In the genomic region with DNA sequence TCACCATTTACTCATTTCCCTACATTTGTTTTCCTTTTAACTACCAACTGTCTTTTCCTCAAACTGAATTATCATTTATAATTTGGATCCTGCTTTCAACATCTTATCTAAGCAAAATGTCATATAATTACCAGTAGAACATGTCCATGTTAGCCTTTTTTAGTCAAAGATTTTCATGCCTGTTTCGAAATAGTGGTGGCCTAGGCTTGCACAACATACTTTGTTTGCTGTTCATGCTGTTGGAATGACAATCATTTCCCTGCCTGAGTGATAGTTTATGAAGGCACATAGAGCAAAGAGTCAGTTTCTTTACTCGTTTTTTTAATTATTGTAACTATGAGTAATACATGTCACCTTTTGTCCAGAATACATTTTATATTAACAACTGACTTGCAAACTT, we compare ENCODE assay signal across 13 cellular contexts.
DNase-seq lines count a peak whose midpoint lies in the region; ATAC-seq and TF ChIP-seq lines count a peak whose summit lies in the region.
"Had no signal": no experiment of that assay in that cellular context is flagged by ENCODE, and none has a peak within 500 bp of the region (broad histone marks: within the 10 kb centered on the region; RNA-seq: fewer than 3 reads in every experiment).

No MANE protein-coding gene starts in this region.

- DNase-seq in ELR (ENCODE audit: low read depth): peak; percentile 61
- peak; percentile 18 to 66 for DNase-seq in PC-9
- peak; percentile 92 for DNase-seq in fibroblast of pulmonary artery (ENCODE audit: low read depth)
- peak; percentile 85 to 98 for DNase-seq in trophoblast cell
- DNase-seq in midbrain (lab: John Stamatoyannopoulos, UW): no peak
- no peak for DNase-seq in neuronal stem cell (ENCODE audit: low spot score)
- DNase-seq in BE2C: no peak
- DNase-seq: activated CD4-positive, alpha-beta T cell treated with anti-CD3 and anti-CD28 coated beads for 1 hour; effector memory CD4-positive, alpha-beta T cell; KBM-7; SHP77 treated with DMSO at 0.1 percent for 48 hours; stomach had no signal

- CTCF ChIA-PET in PC-9 (lab: Charles Lee): no interaction called here

- H3K79me2 ChIP-seq in PC-9 (ENCODE audit: low read depth) (no peaks in the 10 kb centered on the region), trophoblast cell (ENCODE audit: control insufficient read depth, insufficient read depth, low read length, poor library complexity) (no peaks in the 10 kb centered on the region)

- no peaks in the 10 kb centered on the region for H4K20me1 ChIP-seq in PC-9 (ENCODE audit: insufficient read depth)

- H3K9me3 ChIP-seq in PC-9 (ENCODE audit: insufficient read depth, low read depth) (no peaks in the 10 kb centered on the region), trophoblast cell (ENCODE audit: insufficient read depth, low read depth, low read length) (no peaks in the 10 kb centered on the region), neuronal stem cell (replicated peaks in 1 of 2; ENCODE audit: control insufficient read depth in 2 of 2, insufficient read depth in 1 of 2, low read depth in 1 of 2, low read length in 2 of 2) (no peaks in the 10 kb centered on the region), BE2C (no peaks in the 10 kb centered on the region)
- H3K9me3 ChIP-seq: stomach had no signal

- POLR2A ChIA-PET in PC-9 (lab: Charles Lee; ENCODE audit: unreplicated experiment): no interaction called here

- no peak overlapping the region for H3K9ac ChIP-seq in trophoblast cell (ENCODE audit: low read length)
- no peak overlapping the region for H3K9ac ChIP-seq in neuronal stem cell (ENCODE audit: low read depth, low read length, poor library complexity)

- H2BK12ac ChIP-seq in trophoblast cell (ENCODE audit: low read length) (no peak overlapping the region), neuronal stem cell (ENCODE audit: low read length) (no peak overlapping the region)

- H3K4me1 ChIP-seq in PC-9 (replicated peaks; ENCODE audit: insufficient read depth): peaks cover 15% of the 10 kb centered on the region; the same call in 1 of the 2 replicates
- H3K4me1 ChIP-seq in trophoblast cell (ENCODE audit: control insufficient read depth in 1 of 2, insufficient read depth in 2 of 2, low read length in 2 of 2): no peaks in the 10 kb centered on the region
- H3K4me1 ChIP-seq in neuronal stem cell (ENCODE audit: control insufficient read depth in 2 of 2, insufficient read depth in 1 of 2, low read depth in 1 of 2, low read length in 2 of 2): no peaks in the 10 kb centered on the region
- H3K4me1 ChIP-seq in BE2C: no peaks in the 10 kb centered on the region
- H3K4me1 ChIP-seq: stomach had no signal

- H4K91ac ChIP-seq in trophoblast cell (ENCODE audit: low read depth, low read length): no peak overlapping the region
- H4K91ac ChIP-seq in neuronal stem cell (ENCODE audit: low read depth, low read length, poor library complexity): no peak overlapping the region

- H3K18ac ChIP-seq in trophoblast cell (ENCODE audit: low read length) (no peak overlapping the region), neuronal stem cell (ENCODE audit: low read length) (no peak overlapping the region)

- no peak overlapping the region for H2BK15ac ChIP-seq in neuronal stem cell (ENCODE audit: low read length)

- H3K4me3 ChIP-seq in PC-9: no peak overlapping the region
- no peak overlapping the region for H3K4me3 ChIP-seq in fibroblast of pulmonary artery (replicated peaks; ENCODE audit: low read depth, low read length)
- no peak overlapping the region for H3K4me3 ChIP-seq in trophoblast cell (ENCODE audit: low read depth, low read length)
- H3K4me3 ChIP-seq in neuronal stem cell (ENCODE audit: low read length in 2 of 2): no peak overlapping the region
- no peak overlapping the region for H3K4me3 ChIP-seq in BE2C (ENCODE audit: low read depth, low read length)
- H3K4me3 ChIP-seq: stomach had no signal

- no peak overlapping the region for H4K8ac ChIP-seq in trophoblast cell (ENCODE audit: low read depth, low read length)
- H4K8ac ChIP-seq in neuronal stem cell (ENCODE audit: low read depth, low read length): no peak overlapping the region

- H3K36me3 ChIP-seq in PC-9 (ENCODE audit: low read depth): no peaks in the 10 kb centered on the region
- no peaks in the 10 kb centered on the region for H3K36me3 ChIP-seq in trophoblast cell (ENCODE audit: control insufficient read depth in 1 of 2, insufficient read depth in 2 of 2, low read length in 2 of 2)
- H3K36me3 ChIP-seq in neuronal stem cell (replicated peaks in 1 of 2; ENCODE audit: control insufficient read depth in 2 of 2, insufficient read depth in 2 of 2, low read length in 2 of 2): no peaks in the 10 kb centered on the region
- H3K36me3 ChIP-seq in BE2C: no peaks in the 10 kb centered on the region
- H3K36me3 ChIP-seq: stomach had no signal

- H2AFZ ChIP-seq in PC-9 (no peak overlapping the region), trophoblast cell (ENCODE audit: insufficient read depth, low read length, poor library complexity) (no peak overlapping the region), neuronal stem cell (ENCODE audit: low read length) (no peak overlapping the region)

- no peak overlapping the region for H2BK5ac ChIP-seq in trophoblast cell (ENCODE audit: low read depth, low read length, poor library complexity)
- H2BK5ac ChIP-seq in neuronal stem cell (ENCODE audit: low read length): no peak overlapping the region

- H4K12ac ChIP-seq in trophoblast cell (ENCODE audit: low read depth, low read length): no peak overlapping the region

- H3K79me1 ChIP-seq in trophoblast cell (ENCODE audit: low read length) (no peaks in the 10 kb centered on the region), neuronal stem cell (ENCODE audit: low read depth, low read length) (no peaks in the 10 kb centered on the region)

- no peak overlapping the region for H3K23ac ChIP-seq in trophoblast cell (ENCODE audit: low read length)
- no peak overlapping the region for H3K23ac ChIP-seq in neuronal stem cell (ENCODE audit: low read depth, low read length, poor library complexity)

- no peak for ATAC-seq in HG02642 (IDR thresholded peaks at IDR 0.05; ENCODE audit: poor library complexity, unreplicated experiment)

- no peak overlapping the region for H2BK120ac ChIP-seq in trophoblast cell (ENCODE audit: insufficient read depth, low read length, poor library complexity)
- no peak overlapping the region for H2BK120ac ChIP-seq in neuronal stem cell (ENCODE audit: low read depth, low read length)

- no TSS peak for BruUV-seq in PC-9 (replicated peaks; lab: Mats Ljungman, UMichigan)

- H3K27me3 ChIP-seq in PC-9 (ENCODE audit: insufficient read depth, low read depth) (no peaks in the 10 kb centered on the region), trophoblast cell (ENCODE audit: insufficient read depth, low read length) (no peaks in the 10 kb centered on the region), neuronal stem cell (ENCODE audit: control insufficient read depth in 3 of 3, insufficient read depth in 3 of 3, low read depth in 1 of 3, low read length in 3 of 3) (no peaks in the 10 kb centered on the region), BE2C (no peaks in the 10 kb centered on the region)
- H3K27me3 ChIP-seq: stomach had no signal

- H2AK5ac ChIP-seq in trophoblast cell (ENCODE audit: low read length) (no peak overlapping the region), neuronal stem cell (ENCODE audit: low read depth, low read length) (no peak overlapping the region)

- H3K4ac ChIP-seq in trophoblast cell (ENCODE audit: low read depth, low read length) (no peak overlapping the region), neuronal stem cell (ENCODE audit: low read length) (no peak overlapping the region)

- 0 out of 2 replicates have a peak, but pooled peaks cover 4% of the 10 kb centered on the region for H3F3A ChIP-seq in PC-9 (ENCODE audit: insufficient read depth, low read depth)

- intact Hi-C loops in PC-9 (cut with micrococcal nuclease; ENCODE audit: unreplicated experiment): no loop called here

- no peak for TF ChIP-seq CTCF in PC-9 (conservative IDR thresholded peaks at IDR 0.05)
- TF ChIP-seq CTCF in fibroblast of pulmonary artery (IDR thresholded peaks at IDR 0.05; ENCODE audit: low read length, missing control alignments): no peak
- no peak for TF ChIP-seq CTCF in BE2C (IDR thresholded peaks at IDR 0.05; ENCODE audit: low read depth, low read length)

- WGBS in trophoblast cell (ENCODE audit: extremely low coverage, insufficient coverage, insufficient read length): no CpG with 5 or more reads among the region's 2 CpGs
- no CpG with 5 or more reads among the region's 2 CpGs for WGBS in neuronal stem cell (ENCODE audit: extremely low coverage in 2 of 2, insufficient read length in 2 of 2, insufficient replicate concordance in 1 of 2), 2 donors

- H3K9me2 ChIP-seq in PC-9 (ENCODE audit: insufficient read depth): no peaks in the 10 kb centered on the region

- H3K4me2 ChIP-seq in PC-9 (0 out of 2 replicates have a peak overlapping the region, but pooled peaks have one; percentile 12), trophoblast cell (ENCODE audit: low read length) (no peak overlapping the region), neuronal stem cell (ENCODE audit: insufficient read depth, low read length, poor library complexity, severe bottlenecking) (no peak overlapping the region)

- H3K14ac ChIP-seq in trophoblast cell (ENCODE audit: low read length): no peak overlapping the region
- no peak overlapping the region for H3K14ac ChIP-seq in neuronal stem cell (ENCODE audit: low read length)

- H3K27ac ChIP-seq in PC-9 (peak overlapping the region; percentile 27), trophoblast cell (ENCODE audit: low read depth, low read length) (no peak overlapping the region), neuronal stem cell (replicated peaks; ENCODE audit: low read length) (no peak overlapping the region)
- H3K27ac ChIP-seq: stomach had no signal

Comparison
In these comparisons a context has a peak if more than half of its experiments do, and no peak if none do; other contexts are left out.
1. DNase-seq: peak in ELR (single experiment), PC-9 (2 of 2), fibroblast of pulmonary artery (single experiment) and trophoblast cell (2 of 2); none in midbrain (single experiment), neuronal stem cell (single experiment) and BE2C (single experiment).